8 cellular contexts compared by ENCODE assay signal in genomic region chr11:94183886-94184264, GRCh38. TPM values are rescaled to one million over a fixed set of nuclear protein-coding genes. Genes with fewer than 3 reads are reported as not detected.
DNase-seq lines count a peak whose midpoint lies in the region; ATAC-seq and TF ChIP-seq lines count a peak whose summit lies in the region.

No MANE protein-coding gene starts in this region.

- H3K27me3 ChIP-seq in foreskin keratinocyte (no peaks in the 10 kb centered on the region), osteoblast (ENCODE audit: insufficient read depth, low read length) (no peaks in the 10 kb centered on the region)

- intact Hi-C loops in activated B cell treated with CpG ODN at 0.5 μM for 24 hours (cut with micrococcal nuclease) = loop anchor here (1.0 to 5.0 kb wide), 2 partner anchors 57 to 320 kb away; partner anchors contain the start of gene PANX1

- DNase-seq in NCI-H82 (lab: John Stamatoyannopoulos, UW) = peak; percentile 44
- DNase-seq in NCI-H82 treated with DMSO at 0.1 percent for 48 hours (lab: John Stamatoyannopoulos, UW; ENCODE audit: unreplicated experiment) = no peak
- DNase-seq in activated B cell treated with CpG ODN at 0.5 μM for 24 hours = peak; percentile 22
- peak; percentile 13 to 52 for DNase-seq in foreskin keratinocyte
- DNase-seq in osteoblast (ENCODE audit: insufficient read length, low spot score, missing footprints) = peak; percentile 70
- DNase-seq in NK-92 (lab: John Stamatoyannopoulos, UW; ENCODE audit: unreplicated experiment) = no peak

- TF ChIP-seq RAD21 in Ishikawa (IDR thresholded peaks at IDR 0.05; ENCODE audit: low read depth) = peak; percentile 82

- TF ChIP-seq CTCF in activated B cell treated with CpG ODN at 0.5 μM for 24 hours (IDR thresholded peaks at IDR 0.05) (no peak), foreskin keratinocyte (conservative IDR thresholded peaks at IDR 0.05) (peak; percentile 82), osteoblast (IDR thresholded peaks at IDR 0.05; ENCODE audit: extremely low read depth, low read depth, low read length) (peak; percentile 91)

- no peaks in the 10 kb centered on the region for H3K79me2 ChIP-seq in osteoblast (ENCODE audit: insufficient read depth, low read length)

- H3K36me3 ChIP-seq in osteoblast (ENCODE audit: insufficient read depth, low read length) = peaks cover 14% of the 10 kb centered on the region

- H3K9me3 Mint-ChIP-seq in activated B cell treated with CpG ODN at 0.5 μM for 24 hours = no peaks in the 10 kb centered on the region

- H3K27ac ChIP-seq in foreskin keratinocyte (no peak overlapping the region), osteoblast (ENCODE audit: low read depth, low read length) (no peak overlapping the region)

- H3K4me1 ChIP-seq in foreskin keratinocyte (no peaks in the 10 kb centered on the region), osteoblast (ENCODE audit: insufficient read depth, low read length) (peaks cover 14% of the 10 kb centered on the region)

- no peak overlapping the region for H3K4me3 Mint-ChIP-seq in activated B cell treated with CpG ODN at 0.5 μM for 24 hours

- peaks cover 24% of the 10 kb centered on the region for H3K4me1 Mint-ChIP-seq in activated B cell treated with CpG ODN at 0.5 μM for 24 hours

- H3K4me2 ChIP-seq in osteoblast (ENCODE audit: insufficient read depth, low read length) = peak overlapping the region; percentile 61

- no peak for TF ChIP-seq EP300 in Ishikawa (IDR thresholded peaks at IDR 0.05; ENCODE audit: borderline replicate concordance)

- ATAC-seq in GM21529 (IDR thresholded peaks at IDR 0.05; ENCODE audit: unreplicated experiment) (peak; percentile 81), activated B cell treated with CpG ODN at 0.5 μM for 24 hours (ENCODE audit: low read depth) (peak; percentile 62), foreskin keratinocyte (peak; percentile 82)

- no peaks in the 10 kb centered on the region for H3K9me3 ChIP-seq in osteoblast (ENCODE audit: low read depth, low read length)

- no peaks in the 10 kb centered on the region for H3K27me3 Mint-ChIP-seq in activated B cell treated with CpG ODN at 0.5 μM for 24 hours

- no peaks in the 10 kb centered on the region for H4K20me1 ChIP-seq in osteoblast (ENCODE audit: insufficient read depth, low read length)

- POLR2A ChIA-PET in activated B cell treated with CpG ODN at 0.5 μM for 24 hours (lab: Charles Lee) = interaction anchor here (1.2 kb wide), 1 partner anchor 56 kb away, joined by 5 read pairs; the partner anchor contains the start of gene PANX1

- H3K36me3 Mint-ChIP-seq in activated B cell treated with CpG ODN at 0.5 μM for 24 hours (ENCODE audit: low read depth) = peaks cover 36% of the 10 kb centered on the region

- H3K27ac Mint-ChIP-seq in activated B cell treated with CpG ODN at 0.5 μM for 24 hours = no peak overlapping the region

- peak overlapping the region; percentile 28 for H3K4me3 ChIP-seq in osteoblast (ENCODE audit: insufficient read depth, low read length)

- H2AFZ ChIP-seq in osteoblast (ENCODE audit: low read length) = no peak overlapping the region

- CTCF ChIA-PET in activated B cell treated with CpG ODN at 0.5 μM for 24 hours (lab: Charles Lee) = interaction anchor here (1.0 to 2.0 kb wide), 6 partner anchors 13 to 321 kb away, joined by 3 to 6 read pairs (median 5); partner anchors contain the start of gene PANX1

TF ChIP-seq in Ishikawa, 13 proteins besides CTCF, POLR2A, EP300 and RAD21:
- TF ChIP-seq ZBTB7A (IDR thresholded peaks at IDR 0.05; ENCODE audit: low read depth) (no peak), TAF1 (IDR thresholded peaks at IDR 0.05; ENCODE audit: low read depth) (no peak), YY1 (IDR thresholded peaks at IDR 0.05; ENCODE audit: low read depth) (no peak), USF1 (IDR thresholded peaks at IDR 0.05) (no peak), CEBPB (IDR thresholded peaks at IDR 0.05) (no peak), TEAD4 (IDR thresholded peaks at IDR 0.05) (peak; percentile 70), EGR1 (IDR thresholded peaks at IDR 0.05) (no peak)

RNA-seq across cellular contexts. Expression of gene PANX1, which starts 55.2 kb away (rescaled TPM):
- total RNA-seq in activated B cell treated with CpG ODN at 0.5 μM for 24 hours (9.2 and 11.2 TPM in 2 replicates), foreskin keratinocyte (67.1 and 69.4 TPM in 2 replicates), osteoblast (41.3 and 48.1 TPM in 2 replicates)
- 16.6 and 17.9 TPM in 2 replicates for polyA plus RNA-seq in foreskin keratinocyte

Comparison
In these comparisons a context has a peak if more than half of its experiments do, and no peak if none do; other contexts are left out.
1. DNase-seq: peak in NCI-H82 (single experiment), activated B cell treated with CpG ODN at 0.5 μM for 24 hours (single experiment), foreskin keratinocyte (2 of 2) and osteoblast (single experiment); none in NCI-H82 treated with DMSO at 0.1 percent for 48 hours (single experiment) and NK-92 (single experiment).
2. Peak in every context shown above with its lines, with median percentiles within 50 percentile points of each other: ATAC-seq.